ENCODE assay signal across 11 cellular contexts in the genomic region with DNA sequence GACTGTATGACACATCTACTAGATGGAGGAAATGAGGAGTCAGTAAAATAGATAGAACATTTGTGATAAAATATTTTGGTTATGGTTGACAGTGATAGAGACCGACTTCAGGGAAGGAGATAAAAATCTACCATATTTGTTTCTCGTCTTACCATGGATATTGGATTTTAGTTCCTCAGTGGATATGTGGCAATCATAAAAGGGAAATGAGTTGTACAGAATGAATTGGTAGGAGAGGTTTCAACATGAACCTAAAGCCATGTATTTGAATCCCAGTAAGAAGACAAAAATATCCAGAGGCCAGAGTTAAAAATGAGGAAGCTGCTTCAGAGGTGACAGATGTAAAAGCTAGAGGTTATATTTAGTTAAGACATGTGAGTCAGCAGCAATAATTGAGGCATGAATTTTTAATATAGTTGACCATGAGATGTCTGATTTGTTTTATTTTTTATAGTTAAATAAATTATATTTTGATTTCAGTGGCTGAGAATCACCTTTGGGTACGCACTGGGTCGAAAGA.
"Had no signal": no experiment of that assay in that cellular context is flagged by ENCODE, and none has a peak within 500 bp of the region (broad histone marks: within the 10 kb centered on the region; RNA-seq: fewer than 3 reads in every experiment).

No MANE protein-coding gene starts in this region.

- H3K4me3 ChIP-seq: gastrocnemius medialis, heart right ventricle had no signal

- H3K36me3 ChIP-seq: gastrocnemius medialis, heart right ventricle had no signal

- H3K27me3 ChIP-seq: gastrocnemius medialis, heart right ventricle had no signal

- DNase-seq: activated CD4-positive, alpha-beta T cell treated with anti-CD3 and anti-CD28 coated beads for 1 hour; activated CD4-positive, alpha-beta T cell treated with anti-CD3 and anti-CD28 coated beads, Interleukin-2, amount 50 U/mL, for 4 hours; activated naive CD4-positive, alpha-beta T cell treated with anti-CD3 and anti-CD28 coated beads for 36 hours; activated naive CD8-positive, alpha-beta T cell treated with anti-CD3 and anti-CD28 coated beads, Interleukin-2, amount 50 U/mL, for 24 hours; dermis blood vessel endothelial cell; effector memory CD8-positive, alpha-beta T cell; gastrocnemius medialis; heart right ventricle; naive thymus-derived CD8-positive, alpha-beta T cell; stimulated activated CD4-positive, alpha-beta T cell treated with anti-CD3 and anti-CD28 coated beads, Interleukin-2, amount 100 ng/mL, for 48 hours; T1000 had no signal

- H3K4me1 ChIP-seq: gastrocnemius medialis, heart right ventricle had no signal

- H3K9me3 ChIP-seq: gastrocnemius medialis had no signal

- H3K27ac ChIP-seq: gastrocnemius medialis, heart right ventricle had no signal
